Comparison of ENCODE assay signal across 8 cellular contexts in genomic region chr6:139498715-139499114, GRCh38.
"Had no signal": no experiment of that assay in that cellular context is flagged by ENCODE, and none has a peak within 500 bp of the region (broad histone marks: within the 10 kb centered on the region; RNA-seq: fewer than 3 reads in every experiment).

No MANE protein-coding gene starts in this region.

- ATAC-seq: HepG2 had no signal

- H3K9ac ChIP-seq: GM23248 had no signal

- H3K27me3 Mint-ChIP-seq: IgD-negative memory B cell had no signal

- H3K4me3 ChIP-seq: GM23248 had no signal

- H2AFZ ChIP-seq: GM23248 had no signal

- DNase-seq: GM23248, HCEC 1CT, KG1 had no signal

- H3K27ac ChIP-seq: GM23248, HL-60 had no signal

- H3K4me3 Mint-ChIP-seq: IgD-negative memory B cell had no signal

- H3K9me3 Mint-ChIP-seq: IgD-negative memory B cell had no signal

- H3K4me1 Mint-ChIP-seq: IgD-negative memory B cell had no signal

- FAIRE-seq: H1, H54, HepG2 had no signal

- H3K27ac Mint-ChIP-seq: IgD-negative memory B cell had no signal
